In the genomic region with DNA sequence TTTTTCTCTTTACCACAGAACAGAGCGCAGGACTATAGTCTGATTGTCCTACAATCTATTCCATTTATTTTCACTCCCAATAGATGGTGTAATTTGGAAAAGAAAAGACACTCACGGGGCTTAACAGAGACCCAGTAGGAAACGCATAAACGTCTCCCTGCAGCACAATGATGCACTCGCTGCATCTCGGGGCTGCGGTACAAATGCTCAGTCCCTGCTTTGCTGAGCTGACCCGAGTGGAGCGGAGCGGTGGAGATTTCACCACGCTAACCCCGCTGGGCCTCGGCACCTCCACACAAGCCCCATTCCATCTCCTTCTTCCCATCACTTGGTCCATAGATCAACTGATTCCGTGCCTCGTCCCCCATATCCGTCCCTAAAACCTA, we compare ENCODE assay signal across 2 cellular contexts.
TF ChIP-seq lines count a peak whose summit lies in the region.

No MANE protein-coding gene starts in this region.

TF ChIP-seq in H1, 55 proteins besides CTCF, POLR2A, EP300 and RAD21:
- TF ChIP-seq, protein P1, sequence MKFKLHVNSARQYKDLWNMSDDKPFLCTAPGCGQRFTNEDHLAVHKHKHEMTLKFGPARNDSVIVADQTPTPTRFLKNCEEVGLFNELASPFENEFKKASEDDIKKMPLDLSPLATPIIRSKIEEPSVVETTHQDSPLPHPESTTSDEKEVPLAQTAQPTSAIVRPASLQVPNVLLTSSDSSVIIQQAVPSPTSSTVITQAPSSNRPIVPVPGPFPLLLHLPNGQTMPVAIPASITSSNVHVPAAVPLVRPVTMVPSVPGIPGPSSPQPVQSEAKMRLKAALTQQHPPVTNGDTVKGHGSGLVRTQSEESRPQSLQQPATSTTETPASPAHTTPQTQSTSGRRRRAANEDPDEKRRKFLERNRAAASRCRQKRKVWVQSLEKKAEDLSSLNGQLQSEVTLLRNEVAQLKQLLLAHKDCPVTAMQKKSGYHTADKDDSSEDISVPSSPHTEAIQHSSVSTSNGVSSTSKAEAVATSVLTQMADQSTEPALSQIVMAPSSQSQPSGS (IDR thresholded peaks at IDR 0.05; ENCODE audit: low read length) = no peak
- TF ChIP-seq TAF1 (IDR thresholded peaks at IDR 0.05; ENCODE audit: low read depth, low read length) (no peak), SIN3A (conservative IDR thresholded peaks at IDR 0.05 in 1 of 2, IDR thresholded peaks at IDR 0.05 in 1 of 2; ENCODE audit: low read depth in 1 of 2, low read length in 2 of 2) (0 out of 4 replicates have a peak, but pooled peaks of 1 of the 2 experiments have one; percentile 50), YY1 (IDR thresholded peaks at IDR 0.05; ENCODE audit: low read depth, low read length) (no peak)

TF ChIP-seq in neural cell, 6 proteins besides CTCF, POLR2A, EP300 and RAD21:
- TF ChIP-seq POLR2AphosphoS5 (IDR thresholded peaks at IDR 0.05) = peak; percentile 45
- TF ChIP-seq SMC3 (conservative IDR thresholded peaks at IDR 0.05; ENCODE audit: poor library complexity) = peak; percentile 56
- TF ChIP-seq EZH2 (IDR thresholded peaks at IDR 0.05; ENCODE audit: borderline replicate concordance, insufficient read depth, low read length, poor library complexity, severe bottlenecking) = no peak
- no peak for TF ChIP-seq TAF1 (IDR thresholded peaks at IDR 0.05; ENCODE audit: low read depth)
- TF ChIP-seq, protein P2, sequence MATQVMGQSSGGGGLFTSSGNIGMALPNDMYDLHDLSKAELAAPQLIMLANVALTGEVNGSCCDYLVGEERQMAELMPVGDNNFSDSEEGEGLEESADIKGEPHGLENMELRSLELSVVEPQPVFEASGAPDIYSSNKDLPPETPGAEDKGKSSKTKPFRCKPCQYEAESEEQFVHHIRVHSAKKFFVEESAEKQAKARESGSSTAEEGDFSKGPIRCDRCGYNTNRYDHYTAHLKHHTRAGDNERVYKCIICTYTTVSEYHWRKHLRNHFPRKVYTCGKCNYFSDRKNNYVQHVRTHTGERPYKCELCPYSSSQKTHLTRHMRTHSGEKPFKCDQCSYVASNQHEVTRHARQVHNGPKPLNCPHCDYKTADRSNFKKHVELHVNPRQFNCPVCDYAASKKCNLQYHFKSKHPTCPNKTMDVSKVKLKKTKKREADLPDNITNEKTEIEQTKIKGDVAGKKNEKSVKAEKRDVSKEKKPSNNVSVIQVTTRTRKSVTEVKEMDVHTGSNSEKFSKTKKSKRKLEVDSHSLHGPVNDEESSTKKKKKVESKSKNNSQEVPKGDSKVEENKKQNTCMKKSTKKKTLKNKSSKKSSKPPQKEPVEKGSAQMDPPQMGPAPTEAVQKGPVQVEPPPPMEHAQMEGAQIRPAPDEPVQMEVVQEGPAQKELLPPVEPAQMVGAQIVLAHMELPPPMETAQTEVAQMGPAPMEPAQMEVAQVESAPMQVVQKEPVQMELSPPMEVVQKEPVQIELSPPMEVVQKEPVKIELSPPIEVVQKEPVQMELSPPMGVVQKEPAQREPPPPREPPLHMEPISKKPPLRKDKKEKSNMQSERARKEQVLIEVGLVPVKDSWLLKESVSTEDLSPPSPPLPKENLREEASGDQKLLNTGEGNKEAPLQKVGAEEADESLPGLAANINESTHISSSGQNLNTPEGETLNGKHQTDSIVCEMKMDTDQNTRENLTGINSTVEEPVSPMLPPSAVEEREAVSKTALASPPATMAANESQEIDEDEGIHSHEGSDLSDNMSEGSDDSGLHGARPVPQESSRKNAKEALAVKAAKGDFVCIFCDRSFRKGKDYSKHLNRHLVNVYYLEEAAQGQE (IDR thresholded peaks at IDR 0.05; ENCODE audit: borderline replicate concordance) = peak; percentile 23
- TF ChIP-seq MXI1 (conservative IDR thresholded peaks at IDR 0.05; ENCODE audit: poor library complexity, severe bottlenecking) = peak; percentile 23
